ENCODE assay signal across 1 cellular context in the genomic region with DNA sequence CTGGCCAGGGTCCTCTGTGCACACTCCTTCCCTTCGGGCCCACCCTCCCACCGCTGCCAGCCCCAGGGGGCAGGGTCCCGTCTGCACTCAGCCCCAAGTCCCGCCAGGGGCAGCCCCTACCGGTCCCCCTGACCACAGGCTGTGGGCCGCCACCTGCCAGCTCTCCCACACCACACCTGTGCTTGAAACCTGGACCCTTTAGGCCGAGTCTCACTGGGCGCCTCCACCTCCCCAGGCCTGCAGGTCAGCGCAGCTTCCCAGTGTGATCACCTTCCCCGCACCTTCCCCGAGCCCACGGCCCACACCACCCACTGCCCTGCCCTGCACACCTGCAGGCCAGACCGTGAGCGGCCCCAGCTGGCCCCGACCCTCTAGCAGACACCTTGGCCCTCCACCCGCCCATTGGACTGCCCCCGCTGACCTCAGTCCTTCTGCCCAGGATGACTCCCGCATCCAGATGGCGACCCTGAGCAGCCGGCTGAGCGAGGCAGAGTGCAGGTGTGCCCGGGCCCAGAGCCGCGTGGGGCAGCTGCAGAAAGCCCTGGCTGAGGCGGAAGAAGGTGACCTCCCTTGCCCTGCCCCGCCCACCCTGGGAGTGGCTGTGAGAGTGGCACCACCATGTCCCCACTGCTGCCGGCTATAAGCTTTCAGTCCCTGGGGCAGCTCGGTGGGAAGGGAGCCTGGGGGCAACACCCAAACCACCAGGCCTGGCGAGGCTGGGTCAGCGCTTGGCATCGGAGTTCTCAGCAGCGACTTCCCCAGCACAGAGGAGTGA.
TF ChIP-seq lines count a peak whose summit lies in the region.

No MANE protein-coding gene starts in this region.

TF ChIP-seq in HepG2, 621 proteins besides CTCF, POLR2A, EP300 and RAD21 (continued from another document and continues in another):
- TF ChIP-seq, protein P1, sequence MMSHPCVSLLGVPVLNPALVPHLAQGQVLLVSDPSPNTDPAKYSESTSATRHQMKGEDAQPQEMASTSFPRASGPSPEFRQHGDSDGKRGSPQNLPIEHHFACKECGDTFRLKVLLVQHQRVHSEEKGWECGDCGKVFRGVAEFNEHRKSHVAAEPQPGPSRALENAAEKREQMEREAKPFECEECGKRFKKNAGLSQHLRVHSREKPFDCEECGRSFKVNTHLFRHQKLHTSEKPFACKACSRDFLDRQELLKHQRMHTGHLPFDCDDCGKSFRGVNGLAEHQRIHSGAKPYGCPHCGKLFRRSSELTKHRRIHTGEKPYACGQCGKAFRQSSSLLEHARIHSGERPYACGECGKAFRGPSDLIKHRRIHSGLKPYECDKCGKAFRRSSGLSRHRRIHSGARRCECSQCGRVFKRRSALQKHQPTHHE (CRISPR knock-in tag; IDR thresholded peaks at IDR 0.05; ENCODE audit: borderline replicate concordance), result no peak
- TF ChIP-seq ZNF282 (IDR thresholded peaks at IDR 0.05; ENCODE audit: partially characterized antibody), result no peak
- TF ChIP-seq, protein P2, sequence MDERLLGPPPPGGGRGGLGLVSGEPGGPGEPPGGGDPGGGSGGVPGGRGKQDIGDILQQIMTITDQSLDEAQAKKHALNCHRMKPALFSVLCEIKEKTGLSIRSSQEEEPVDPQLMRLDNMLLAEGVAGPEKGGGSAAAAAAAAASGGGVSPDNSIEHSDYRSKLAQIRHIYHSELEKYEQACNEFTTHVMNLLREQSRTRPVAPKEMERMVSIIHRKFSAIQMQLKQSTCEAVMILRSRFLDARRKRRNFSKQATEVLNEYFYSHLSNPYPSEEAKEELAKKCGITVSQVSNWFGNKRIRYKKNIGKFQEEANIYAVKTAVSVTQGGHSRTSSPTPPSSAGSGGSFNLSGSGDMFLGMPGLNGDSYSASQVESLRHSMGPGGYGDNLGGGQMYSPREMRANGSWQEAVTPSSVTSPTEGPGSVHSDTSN (CRISPR knock-in tag; IDR thresholded peaks at IDR 0.05), result no peak
- no peak for TF ChIP-seq KLF9 (CRISPR knock-in tag; IDR thresholded peaks at IDR 0.05; ENCODE audit: low read depth)
- TF ChIP-seq ZNF350 (CRISPR knock-in tag; IDR thresholded peaks at IDR 0.05; ENCODE audit: borderline replicate concordance, low read depth), result no peak
- 0 out of 2 replicates have a peak, but pooled peaks have one; percentile 22 for TF ChIP-seq ZNF776 (CRISPR knock-in tag; IDR thresholded peaks at IDR 0.05)
- TF ChIP-seq NR1H2 (CRISPR knock-in tag; IDR thresholded peaks at IDR 0.05; ENCODE audit: borderline replicate concordance, low read depth), result no peak
- peak; percentile 62; the same call in 1 of the 2 replicates for TF ChIP-seq ZNF572 (CRISPR knock-in tag; IDR thresholded peaks at IDR 0.05)
- no peak for TF ChIP-seq KDM5A (IDR thresholded peaks at IDR 0.05; ENCODE audit: borderline replicate concordance, low read length)
- no peak for TF ChIP-seq ARID2 (CRISPR knock-in tag; IDR thresholded peaks at IDR 0.05; ENCODE audit: borderline replicate concordance)
- no peak for TF ChIP-seq NFYB (CRISPR knock-in tag; IDR thresholded peaks at IDR 0.05)
- TF ChIP-seq, protein P3, sequence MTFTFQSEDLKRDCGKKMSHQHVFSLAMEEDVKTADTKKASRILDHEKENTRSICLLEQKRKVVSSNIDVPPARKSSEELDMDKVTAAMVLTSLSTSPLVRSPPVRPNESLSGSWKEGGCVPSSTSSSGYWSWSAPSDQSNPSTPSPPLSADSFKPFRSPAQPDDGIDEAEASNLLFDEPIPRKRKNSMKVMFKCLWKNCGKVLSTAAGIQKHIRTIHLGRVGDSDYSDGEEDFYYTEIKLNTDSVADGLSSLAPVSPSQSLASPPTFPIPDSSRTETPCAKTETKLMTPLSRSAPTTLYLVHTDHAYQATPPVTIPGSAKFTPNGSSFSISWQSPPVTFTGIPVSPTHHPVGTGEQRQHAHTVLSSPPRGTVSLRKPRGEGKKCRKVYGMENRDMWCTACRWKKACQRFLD (CRISPR knock-in tag; IDR thresholded peaks at IDR 0.05; ENCODE audit: borderline replicate concordance), result no peak
- TF ChIP-seq ZNF432 (CRISPR knock-in tag; IDR thresholded peaks at IDR 0.05; ENCODE audit: borderline replicate concordance), result no peak
- TF ChIP-seq, protein P4, sequence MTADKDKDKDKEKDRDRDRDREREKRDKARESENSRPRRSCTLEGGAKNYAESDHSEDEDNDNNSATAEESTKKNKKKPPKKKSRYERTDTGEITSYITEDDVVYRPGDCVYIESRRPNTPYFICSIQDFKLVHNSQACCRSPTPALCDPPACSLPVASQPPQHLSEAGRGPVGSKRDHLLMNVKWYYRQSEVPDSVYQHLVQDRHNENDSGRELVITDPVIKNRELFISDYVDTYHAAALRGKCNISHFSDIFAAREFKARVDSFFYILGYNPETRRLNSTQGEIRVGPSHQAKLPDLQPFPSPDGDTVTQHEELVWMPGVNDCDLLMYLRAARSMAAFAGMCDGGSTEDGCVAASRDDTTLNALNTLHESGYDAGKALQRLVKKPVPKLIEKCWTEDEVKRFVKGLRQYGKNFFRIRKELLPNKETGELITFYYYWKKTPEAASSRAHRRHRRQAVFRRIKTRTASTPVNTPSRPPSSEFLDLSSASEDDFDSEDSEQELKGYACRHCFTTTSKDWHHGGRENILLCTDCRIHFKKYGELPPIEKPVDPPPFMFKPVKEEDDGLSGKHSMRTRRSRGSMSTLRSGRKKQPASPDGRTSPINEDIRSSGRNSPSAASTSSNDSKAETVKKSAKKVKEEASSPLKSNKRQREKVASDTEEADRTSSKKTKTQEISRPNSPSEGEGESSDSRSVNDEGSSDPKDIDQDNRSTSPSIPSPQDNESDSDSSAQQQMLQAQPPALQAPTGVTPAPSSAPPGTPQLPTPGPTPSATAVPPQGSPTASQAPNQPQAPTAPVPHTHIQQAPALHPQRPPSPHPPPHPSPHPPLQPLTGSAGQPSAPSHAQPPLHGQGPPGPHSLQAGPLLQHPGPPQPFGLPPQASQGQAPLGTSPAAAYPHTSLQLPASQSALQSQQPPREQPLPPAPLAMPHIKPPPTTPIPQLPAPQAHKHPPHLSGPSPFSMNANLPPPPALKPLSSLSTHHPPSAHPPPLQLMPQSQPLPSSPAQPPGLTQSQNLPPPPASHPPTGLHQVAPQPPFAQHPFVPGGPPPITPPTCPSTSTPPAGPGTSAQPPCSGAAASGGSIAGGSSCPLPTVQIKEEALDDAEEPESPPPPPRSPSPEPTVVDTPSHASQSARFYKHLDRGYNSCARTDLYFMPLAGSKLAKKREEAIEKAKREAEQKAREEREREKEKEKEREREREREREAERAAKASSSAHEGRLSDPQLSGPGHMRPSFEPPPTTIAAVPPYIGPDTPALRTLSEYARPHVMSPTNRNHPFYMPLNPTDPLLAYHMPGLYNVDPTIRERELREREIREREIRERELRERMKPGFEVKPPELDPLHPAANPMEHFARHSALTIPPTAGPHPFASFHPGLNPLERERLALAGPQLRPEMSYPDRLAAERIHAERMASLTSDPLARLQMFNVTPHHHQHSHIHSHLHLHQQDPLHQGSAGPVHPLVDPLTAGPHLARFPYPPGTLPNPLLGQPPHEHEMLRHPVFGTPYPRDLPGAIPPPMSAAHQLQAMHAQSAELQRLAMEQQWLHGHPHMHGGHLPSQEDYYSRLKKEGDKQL (CRISPR knock-in tag; IDR thresholded peaks at IDR 0.05; ENCODE audit: low read depth), result no peak
- TF ChIP-seq ZNF816 (CRISPR knock-in tag; IDR thresholded peaks at IDR 0.05; ENCODE audit: borderline replicate concordance), result no peak
- no peak for TF ChIP-seq ZFP37 (CRISPR knock-in tag; IDR thresholded peaks at IDR 0.05; ENCODE audit: borderline replicate concordance)
- no peak for TF ChIP-seq ZNF567 (CRISPR knock-in tag; IDR thresholded peaks at IDR 0.05; ENCODE audit: borderline replicate concordance)
- TF ChIP-seq ERF (CRISPR knock-in tag; IDR thresholded peaks at IDR 0.05), result no peak
- TF ChIP-seq, protein P5, sequence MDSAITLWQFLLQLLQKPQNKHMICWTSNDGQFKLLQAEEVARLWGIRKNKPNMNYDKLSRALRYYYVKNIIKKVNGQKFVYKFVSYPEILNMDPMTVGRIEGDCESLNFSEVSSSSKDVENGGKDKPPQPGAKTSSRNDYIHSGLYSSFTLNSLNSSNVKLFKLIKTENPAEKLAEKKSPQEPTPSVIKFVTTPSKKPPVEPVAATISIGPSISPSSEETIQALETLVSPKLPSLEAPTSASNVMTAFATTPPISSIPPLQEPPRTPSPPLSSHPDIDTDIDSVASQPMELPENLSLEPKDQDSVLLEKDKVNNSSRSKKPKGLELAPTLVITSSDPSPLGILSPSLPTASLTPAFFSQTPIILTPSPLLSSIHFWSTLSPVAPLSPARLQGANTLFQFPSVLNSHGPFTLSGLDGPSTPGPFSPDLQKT (CRISPR knock-in tag; IDR thresholded peaks at IDR 0.05; ENCODE audit: borderline replicate concordance), result no peak
- TF ChIP-seq, protein P6, sequence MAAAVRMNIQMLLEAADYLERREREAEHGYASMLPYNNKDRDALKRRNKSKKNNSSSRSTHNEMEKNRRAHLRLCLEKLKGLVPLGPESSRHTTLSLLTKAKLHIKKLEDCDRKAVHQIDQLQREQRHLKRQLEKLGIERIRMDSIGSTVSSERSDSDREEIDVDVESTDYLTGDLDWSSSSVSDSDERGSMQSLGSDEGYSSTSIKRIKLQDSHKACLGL (CRISPR knock-in tag; IDR thresholded peaks at IDR 0.05), result 0 out of 2 replicates have a peak, but pooled peaks have one; percentile 25
- TF ChIP-seq, protein P7, sequence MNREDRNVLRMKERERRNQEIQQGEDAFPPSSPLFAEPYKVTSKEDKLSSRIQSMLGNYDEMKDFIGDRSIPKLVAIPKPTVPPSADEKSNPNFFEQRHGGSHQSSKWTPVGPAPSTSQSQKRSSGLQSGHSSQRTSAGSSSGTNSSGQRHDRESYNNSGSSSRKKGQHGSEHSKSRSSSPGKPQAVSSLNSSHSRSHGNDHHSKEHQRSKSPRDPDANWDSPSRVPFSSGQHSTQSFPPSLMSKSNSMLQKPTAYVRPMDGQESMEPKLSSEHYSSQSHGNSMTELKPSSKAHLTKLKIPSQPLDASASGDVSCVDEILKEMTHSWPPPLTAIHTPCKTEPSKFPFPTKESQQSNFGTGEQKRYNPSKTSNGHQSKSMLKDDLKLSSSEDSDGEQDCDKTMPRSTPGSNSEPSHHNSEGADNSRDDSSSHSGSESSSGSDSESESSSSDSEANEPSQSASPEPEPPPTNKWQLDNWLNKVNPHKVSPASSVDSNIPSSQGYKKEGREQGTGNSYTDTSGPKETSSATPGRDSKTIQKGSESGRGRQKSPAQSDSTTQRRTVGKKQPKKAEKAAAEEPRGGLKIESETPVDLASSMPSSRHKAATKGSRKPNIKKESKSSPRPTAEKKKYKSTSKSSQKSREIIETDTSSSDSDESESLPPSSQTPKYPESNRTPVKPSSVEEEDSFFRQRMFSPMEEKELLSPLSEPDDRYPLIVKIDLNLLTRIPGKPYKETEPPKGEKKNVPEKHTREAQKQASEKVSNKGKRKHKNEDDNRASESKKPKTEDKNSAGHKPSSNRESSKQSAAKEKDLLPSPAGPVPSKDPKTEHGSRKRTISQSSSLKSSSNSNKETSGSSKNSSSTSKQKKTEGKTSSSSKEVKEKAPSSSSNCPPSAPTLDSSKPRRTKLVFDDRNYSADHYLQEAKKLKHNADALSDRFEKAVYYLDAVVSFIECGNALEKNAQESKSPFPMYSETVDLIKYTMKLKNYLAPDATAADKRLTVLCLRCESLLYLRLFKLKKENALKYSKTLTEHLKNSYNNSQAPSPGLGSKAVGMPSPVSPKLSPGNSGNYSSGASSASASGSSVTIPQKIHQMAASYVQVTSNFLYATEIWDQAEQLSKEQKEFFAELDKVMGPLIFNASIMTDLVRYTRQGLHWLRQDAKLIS (CRISPR knock-in tag; IDR thresholded peaks at IDR 0.05), result no peak
- TF ChIP-seq MIXL1 (CRISPR knock-in tag; IDR thresholded peaks at IDR 0.05), result no peak
- TF ChIP-seq CHCHD3 (CRISPR knock-in tag; IDR thresholded peaks at IDR 0.05), result no peak
- TF ChIP-seq ZFP1 (CRISPR knock-in tag; IDR thresholded peaks at IDR 0.05), result no peak
- no peak for TF ChIP-seq CENPT (CRISPR knock-in tag; IDR thresholded peaks at IDR 0.05; ENCODE audit: low read depth)
- TF ChIP-seq ZSCAN21 (CRISPR knock-in tag; IDR thresholded peaks at IDR 0.05; ENCODE audit: borderline replicate concordance), result peak; percentile 55
- TF ChIP-seq, protein P8, sequence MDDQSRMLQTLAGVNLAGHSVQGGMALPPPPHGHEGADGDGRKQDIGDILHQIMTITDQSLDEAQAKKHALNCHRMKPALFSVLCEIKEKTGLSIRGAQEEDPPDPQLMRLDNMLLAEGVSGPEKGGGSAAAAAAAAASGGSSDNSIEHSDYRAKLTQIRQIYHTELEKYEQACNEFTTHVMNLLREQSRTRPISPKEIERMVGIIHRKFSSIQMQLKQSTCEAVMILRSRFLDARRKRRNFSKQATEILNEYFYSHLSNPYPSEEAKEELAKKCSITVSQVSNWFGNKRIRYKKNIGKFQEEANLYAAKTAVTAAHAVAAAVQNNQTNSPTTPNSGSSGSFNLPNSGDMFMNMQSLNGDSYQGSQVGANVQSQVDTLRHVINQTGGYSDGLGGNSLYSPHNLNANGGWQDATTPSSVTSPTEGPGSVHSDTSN (CRISPR knock-in tag; IDR thresholded peaks at IDR 0.05; ENCODE audit: borderline replicate concordance), result no peak
- TF ChIP-seq, protein P9, sequence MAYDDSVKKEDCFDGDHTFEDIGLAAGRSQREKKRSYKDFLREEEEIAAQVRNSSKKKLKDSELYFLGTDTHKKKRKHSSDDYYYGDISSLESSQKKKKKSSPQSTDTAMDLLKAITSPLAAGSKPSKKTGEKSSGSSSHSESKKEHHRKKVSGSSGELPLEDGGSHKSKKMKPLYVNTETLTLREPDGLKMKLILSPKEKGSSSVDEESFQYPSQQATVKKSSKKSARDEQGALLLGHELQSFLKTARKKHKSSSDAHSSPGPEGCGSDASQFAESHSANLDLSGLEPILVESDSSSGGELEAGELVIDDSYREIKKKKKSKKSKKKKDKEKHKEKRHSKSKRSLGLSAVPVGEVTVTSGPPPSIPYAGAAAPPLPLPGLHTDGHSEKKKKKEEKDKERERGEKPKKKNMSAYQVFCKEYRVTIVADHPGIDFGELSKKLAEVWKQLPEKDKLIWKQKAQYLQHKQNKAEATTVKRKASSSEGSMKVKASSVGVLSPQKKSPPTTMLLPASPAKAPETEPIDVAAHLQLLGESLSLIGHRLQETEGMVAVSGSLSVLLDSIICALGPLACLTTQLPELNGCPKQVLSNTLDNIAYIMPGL (CRISPR knock-in tag; IDR thresholded peaks at IDR 0.05; ENCODE audit: borderline replicate concordance in 1 of 2, low read depth in 1 of 2), result peak in 1 of 2 experiments; percentile 66; a peak in 1 of 4 replicates
- TF ChIP-seq ZBTB38 (CRISPR knock-in tag; IDR thresholded peaks at IDR 0.05), result peak; percentile 65
- TF ChIP-seq, protein P10, sequence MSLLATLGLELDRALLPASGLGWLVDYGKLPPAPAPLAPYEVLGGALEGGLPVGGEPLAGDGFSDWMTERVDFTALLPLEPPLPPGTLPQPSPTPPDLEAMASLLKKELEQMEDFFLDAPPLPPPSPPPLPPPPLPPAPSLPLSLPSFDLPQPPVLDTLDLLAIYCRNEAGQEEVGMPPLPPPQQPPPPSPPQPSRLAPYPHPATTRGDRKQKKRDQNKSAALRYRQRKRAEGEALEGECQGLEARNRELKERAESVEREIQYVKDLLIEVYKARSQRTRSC (CRISPR knock-in tag; IDR thresholded peaks at IDR 0.05; ENCODE audit: low read depth), result no peak; the same call in 1 of the 2 replicates
- peak; percentile 71; the same call in 1 of the 2 replicates for TF ChIP-seq ZNF558 (CRISPR knock-in tag; IDR thresholded peaks at IDR 0.05; ENCODE audit: borderline replicate concordance)
- TF ChIP-seq FOSL2 (CRISPR knock-in tag; IDR thresholded peaks at IDR 0.05), result no peak; the same call in 1 of the 2 replicates
- TF ChIP-seq KMT2A (CRISPR knock-in tag; IDR thresholded peaks at IDR 0.05), result no peak
